In the genomic region with DNA sequence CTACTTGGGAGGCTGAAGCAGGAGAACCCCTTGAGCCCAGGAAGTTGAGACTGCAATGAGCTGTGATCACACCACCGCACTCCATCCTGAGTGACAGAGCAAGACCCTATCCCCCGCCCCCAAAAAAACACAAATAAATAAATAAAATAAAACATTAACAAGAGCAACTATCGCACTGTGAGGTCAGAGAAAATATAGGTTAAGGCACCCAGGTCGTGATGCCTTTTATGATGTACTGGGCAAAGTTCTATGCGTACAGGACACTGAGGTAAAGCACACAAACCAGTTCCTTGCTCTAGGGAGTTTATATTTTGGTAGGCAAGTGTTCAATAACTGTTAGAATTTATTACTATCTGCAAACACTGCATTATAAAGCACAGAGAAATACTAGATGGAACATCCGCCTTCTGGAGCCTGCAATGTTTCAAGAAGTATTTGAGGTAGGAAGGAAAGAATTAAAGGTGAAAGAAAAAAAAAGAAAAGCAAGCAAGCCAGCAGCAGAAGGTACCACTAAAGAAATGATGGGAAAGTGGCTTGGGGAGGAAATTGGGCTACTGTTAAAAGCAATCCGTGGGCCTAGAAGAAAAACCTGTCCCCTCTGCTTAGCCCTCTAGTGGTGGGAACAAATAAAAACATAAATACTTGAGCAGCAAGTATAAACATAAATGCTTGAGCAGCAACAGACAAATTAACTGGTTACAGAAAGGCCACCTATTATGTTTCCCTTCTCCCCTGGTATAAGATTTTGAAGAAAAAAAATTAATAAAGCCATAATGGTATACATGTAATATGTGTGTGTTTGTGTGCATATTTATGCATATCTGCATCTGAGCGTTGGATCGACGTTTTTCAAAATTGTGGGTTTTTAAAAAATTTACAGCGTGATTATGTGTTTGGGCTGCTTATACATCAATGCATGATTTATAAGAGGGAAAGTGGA, we compare ENCODE assay signal across 9 cellular contexts.
DNase-seq lines count a peak whose midpoint lies in the region; ATAC-seq and TF ChIP-seq lines count a peak whose summit lies in the region.
"Had no signal": no experiment of that assay in that cellular context is flagged by ENCODE, and none has a peak within 500 bp of the region (broad histone marks: within the 10 kb centered on the region; RNA-seq: fewer than 3 reads in every experiment).

No MANE protein-coding gene starts in this region.

- DNase-seq in right atrium auricular region (ENCODE audit: low spot score): no peak
- no peak for DNase-seq in cardiac septum (ENCODE audit: low spot score)
- DNase-seq in NCI-H82 (lab: John Stamatoyannopoulos, UW): peak; percentile 61
- DNase-seq in dorsolateral prefrontal cortex: no peak
- DNase-seq in psoas muscle: no peak
- no peak for DNase-seq in effector memory CD8-positive, alpha-beta T cell

- no peak overlapping the region for H3K4me3 Mint-ChIP-seq in effector memory CD8-positive, alpha-beta T cell
- H3K4me3 Mint-ChIP-seq: activated naive CD8-positive, alpha-beta T cell had no signal

- TF ChIP-seq CTCF in right atrium auricular region (IDR thresholded peaks at IDR 0.05) (peak; percentile 35 to 67), dorsolateral prefrontal cortex (IDR thresholded peaks at IDR 0.05 in 54 of 56, conservative IDR thresholded peaks at IDR 0.05 in 2 of 56; ENCODE audit: low read depth in 1 of 56, partially characterized antibody in 56 of 56) (peak; percentile 42 to 72 (median 57)), psoas muscle (IDR thresholded peaks at IDR 0.05) (peak; percentile 28)

- H3K9me3 ChIP-seq in right atrium auricular region: no peaks in the 10 kb centered on the region
- H3K9me3 ChIP-seq in psoas muscle: no peaks in the 10 kb centered on the region

- H3K36me3 ChIP-seq in right atrium auricular region (no peaks in the 10 kb centered on the region), psoas muscle (ENCODE audit: insufficient read depth in 1 of 2, low read depth in 1 of 2) (no peaks in the 10 kb centered on the region)

- intact Hi-C loops in cardiac septum (cut with DNase I) (no loop called here), dorsolateral prefrontal cortex (cut with DNase I) (no loop called here), psoas muscle (cut with DNase I) (no loop called here)

- H3K4me1 ChIP-seq in right atrium auricular region: no peaks in the 10 kb centered on the region
- H3K4me1 ChIP-seq in psoas muscle: no peaks in the 10 kb centered on the region

- H3K36me3 Mint-ChIP-seq in effector memory CD8-positive, alpha-beta T cell (ENCODE audit: insufficient read depth): no peaks in the 10 kb centered on the region
- H3K36me3 Mint-ChIP-seq: activated naive CD8-positive, alpha-beta T cell had no signal

- ATAC-seq in psoas muscle: no peak
- ATAC-seq in GM21515 (IDR thresholded peaks at IDR 0.05; ENCODE audit: unreplicated experiment): no peak
- no peak for ATAC-seq in effector memory CD8-positive, alpha-beta T cell (replicated peaks)
- ATAC-seq in HG02970 (IDR thresholded peaks at IDR 0.05; ENCODE audit: low FRiP score, unreplicated experiment): no peak

- no peaks in the 10 kb centered on the region for H3K9me3 Mint-ChIP-seq in effector memory CD8-positive, alpha-beta T cell

- H3K4me3 ChIP-seq in right atrium auricular region: no peak overlapping the region
- peak overlapping the region in 1 of 59 donors; percentile 23 for H3K4me3 ChIP-seq in dorsolateral prefrontal cortex
- no peak overlapping the region for H3K4me3 ChIP-seq in psoas muscle

- peaks cover 4 to 21% of the 10 kb centered on the region in 2 donors for H3K27me3 Mint-ChIP-seq in effector memory CD8-positive, alpha-beta T cell

- WGBS in psoas muscle, 3 donors: 82 to 85% (median 83%) methylated on average over 11 of the region's 11 CpGs

- H3K27ac Mint-ChIP-seq in effector memory CD8-positive, alpha-beta T cell: no peak overlapping the region
- H3K27ac Mint-ChIP-seq: activated naive CD8-positive, alpha-beta T cell had no signal

- no peaks in the 10 kb centered on the region for H3K27me3 ChIP-seq in right atrium auricular region
- H3K27me3 ChIP-seq in dorsolateral prefrontal cortex: peaks cover 0 to 2% (median 0%) of the 10 kb centered on the region in 45 donors
- H3K27me3 ChIP-seq in psoas muscle (ENCODE audit: insufficient read depth in 3 of 3, low read length in 2 of 3): no peaks in the 10 kb centered on the region

- H3K27ac ChIP-seq in right atrium auricular region (no peak overlapping the region), dorsolateral prefrontal cortex (peak overlapping the region in 2 of 59 donors; percentile 23 to 28), psoas muscle (no peak overlapping the region)

- no peaks in the 10 kb centered on the region for H3K4me1 Mint-ChIP-seq in effector memory CD8-positive, alpha-beta T cell (ENCODE audit: low read depth in 2 of 2)
